11 cellular contexts compared by ENCODE assay signal in genomic region chr7:28083159-28083997, GRCh38.
DNase-seq lines count a peak whose midpoint lies in the region; TF ChIP-seq lines count a peak whose summit lies in the region.
"Had no signal": no experiment of that assay in that cellular context is flagged by ENCODE, and none has a peak within 500 bp of the region (broad histone marks: within the 10 kb centered on the region; RNA-seq: fewer than 3 reads in every experiment).

No MANE protein-coding gene starts in this region.

- H3K36me3 ChIP-seq in right atrium auricular region = no peaks in the 10 kb centered on the region

- DNase-seq in GM03348 (ENCODE audit: low spot score) = peak; percentile 67
- DNase-seq in SKM-1 treated with dmso at 0.1 percent for 144 hours (lab: John Stamatoyannopoulos, UW; ENCODE audit: unreplicated experiment) = peak; percentile 82
- DNase-seq in right atrium auricular region (ENCODE audit: low spot score) = peak; percentile 79
- DNase-seq in skeletal muscle cell (ENCODE audit: low read depth) = peak; percentile 79
- DNase-seq in NCI-H69 (lab: John Stamatoyannopoulos, UW) = no peak
- no peak for DNase-seq in NCI-H1105 treated with DMSO at 0.1 percent for 48 hours (lab: John Stamatoyannopoulos, UW)
- DNase-seq in NCI-H2081 treated with DMSO at 0.1 percent for 48 hours (lab: John Stamatoyannopoulos, UW) = no peak
- no peak for DNase-seq in NCI-H510A treated with DMSO at 0.1 percent for 48 hours (lab: John Stamatoyannopoulos, UW)
- DNase-seq: amygdala; Caco-2; stimulated activated naive CD4-positive, alpha-beta T cell treated with Interleukin-2 at 50 U/mL for 16 hours had no signal

- H3K9me3 ChIP-seq in right atrium auricular region = no peaks in the 10 kb centered on the region
- H3K9me3 ChIP-seq: Caco-2 had no signal

- no peak overlapping the region for H3K4me3 ChIP-seq in right atrium auricular region
- H3K4me3 ChIP-seq in skeletal muscle cell (ENCODE audit: low read depth, low read length) = no peak overlapping the region

- no peaks in the 10 kb centered on the region for H3K27me3 ChIP-seq in right atrium auricular region

- H3K27ac ChIP-seq in right atrium auricular region = no peak overlapping the region

- peaks cover 0 to 15% of the 10 kb centered on the region in 2 donors for H3K4me1 ChIP-seq in right atrium auricular region
- H3K4me1 ChIP-seq: Caco-2 had no signal

- TF ChIP-seq CTCF in right atrium auricular region (IDR thresholded peaks at IDR 0.05) = no peak

Comparison
In these comparisons a context has a peak if more than half of its experiments do, and no peak if none do; other contexts are left out.
1. DNase-seq: peak in GM03348 (single experiment), SKM-1 treated with dmso at 0.1 percent for 144 hours (single experiment), right atrium auricular region (single experiment) and skeletal muscle cell (single experiment); none in NCI-H69 (single experiment), NCI-H1105 treated with DMSO at 0.1 percent for 48 hours (single experiment), NCI-H2081 treated with DMSO at 0.1 percent for 48 hours (single experiment) and NCI-H510A treated with DMSO at 0.1 percent for 48 hours (single experiment).